Comparison of ENCODE assay signal across 8 cellular contexts in the genomic region with DNA sequence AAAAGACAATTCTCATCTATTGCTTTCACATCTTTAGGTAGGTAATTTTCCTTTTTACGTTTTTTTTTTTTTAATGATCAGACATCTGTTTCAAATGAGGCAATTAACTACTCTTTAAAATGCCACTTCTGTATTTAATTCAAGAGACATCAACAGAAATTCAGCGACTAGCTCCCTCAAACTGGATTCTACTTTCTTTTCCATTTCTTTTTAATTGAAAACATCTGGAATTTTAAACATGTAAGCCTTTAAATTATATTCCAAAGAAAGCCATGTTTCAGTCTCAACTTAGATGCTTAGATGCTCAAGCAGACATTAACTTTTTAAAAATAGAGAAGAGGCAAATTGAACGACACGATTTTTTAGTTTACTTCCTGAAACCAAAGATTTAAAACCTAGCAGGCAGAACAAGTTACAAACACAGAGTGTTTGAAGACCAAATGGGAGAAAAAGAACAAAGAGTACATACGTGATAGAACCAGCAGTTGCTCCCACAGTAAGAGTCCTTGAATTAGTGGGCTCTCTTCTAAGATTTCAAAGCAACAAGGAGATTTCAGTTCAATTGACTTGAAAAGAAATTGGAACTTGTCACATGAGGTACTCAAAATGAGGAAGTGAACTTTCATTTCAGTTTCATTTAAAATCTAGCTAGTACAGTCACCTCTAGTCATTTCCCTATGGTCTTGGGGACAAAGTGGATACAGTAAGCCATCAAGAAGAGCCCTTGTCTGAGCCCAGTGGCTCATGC. TPM values are rescaled to one million over a fixed set of nuclear protein-coding genes. Genes with fewer than 3 reads are reported as not detected.
A peak's percentile ranks its signal among the peaks of the same experiment; 100 is the strongest.
DNase-seq lines count a peak whose midpoint lies in the region; ATAC-seq and TF ChIP-seq lines count a peak whose summit lies in the region.

CTSS (minus strand) TSS at position 550 of the 748 bp plus-strand sequence. CDS start 1,015 bp downstream, outside the sequence.

- H3K9ac ChIP-seq in SU-DHL-6 (ENCODE audit: low read length) (peak within 1 kb of the TSS; percentile 70), fibroblast of lung (ENCODE audit: insufficient read depth, low read length) (peak within 1 kb of the TSS; percentile 23)

- H3K36me3 ChIP-seq in CD4-positive, alpha-beta memory T cell (ENCODE audit: insufficient read depth, low read length): no peaks in the 10 kb centered on the region
- H3K36me3 ChIP-seq in SU-DHL-6 (ENCODE audit: low read length): peaks cover 14% of the 10 kb centered on the region; the same call in 1 of the 2 replicates
- H3K36me3 ChIP-seq in fibroblast of lung (ENCODE audit: control insufficient read depth, insufficient read depth, low read length): no peaks in the 10 kb centered on the region

- ATAC-seq in GM19324 (IDR thresholded peaks at IDR 0.05; ENCODE audit: low FRiP score, unreplicated experiment): peak; percentile 74
- ATAC-seq in HG03378 (IDR thresholded peaks at IDR 0.05; ENCODE audit: unreplicated experiment): peak; percentile 74

- H3K4me1 Mint-ChIP-seq in CD4-positive, alpha-beta memory T cell: peaks cover 29 to 58% (median 42%) of the 10 kb centered on the region in 4 donors

- H3K36me3 Mint-ChIP-seq in CD4-positive, alpha-beta memory T cell: peaks cover 21 to 27% of the 10 kb centered on the region in 2 donors

- CTCF ChIA-PET in CD4-positive, alpha-beta memory T cell (lab: Charles Lee; ENCODE audit: partially characterized antibody): interaction anchor here (0.8 to 1.0 kb wide), 2 partner anchors 17 to 231 kb away, joined by 3 to 4 read pairs; no protein-coding TSS in a partner anchor

- H3K9me3 Mint-ChIP-seq in CD4-positive, alpha-beta memory T cell: peaks cover 0 to 1% (median 0%) of the 10 kb centered on the region in 8 donors

- POLR2A ChIA-PET in CD4-positive, alpha-beta memory T cell (lab: Charles Lee; ENCODE audit: partially characterized antibody): interaction anchor here (0.6 to 2.7 kb wide), 13 partner anchors 9 to 402 kb away, joined by 3 to 10 read pairs (median 3); partner anchors contain the start of genes ENSA, GOLPH3L, MCL1 and RPRD2

- peak within 1 kb of the TSS; percentile 51 for H3K27ac ChIP-seq in CD4-positive, alpha-beta memory T cell (ENCODE audit: low read depth, low read length)
- H3K27ac ChIP-seq in SU-DHL-6 (ENCODE audit: low read depth, low read length): peak within 1 kb of the TSS; percentile 72
- H3K27ac ChIP-seq in fibroblast of lung (ENCODE audit: insufficient read depth, low read length): peak within 1 kb of the TSS; percentile 20
- H3K27ac ChIP-seq in caudate nucleus (ENCODE audit: low read depth, low read length): no peak within 1 kb of the TSS

- no peaks in the 10 kb centered on the region for H3K9me2 ChIP-seq in SU-DHL-6 (replicated peaks; ENCODE audit: insufficient read depth, low read length)

- TF ChIP-seq CTCF in SU-DHL-6 (IDR thresholded peaks at IDR 0.05; ENCODE audit: insufficient read depth, low read length, poor library complexity, severe bottlenecking) (no peak), fibroblast of lung (conservative IDR thresholded peaks at IDR 0.05 in 1 of 2, IDR thresholded peaks at IDR 0.05 in 1 of 2; ENCODE audit: low read depth in 1 of 2, low read length in 2 of 2) (no peak)

- no peaks in the 10 kb centered on the region for H4K20me1 ChIP-seq in SU-DHL-6 (ENCODE audit: low read depth, low read length)
- no peaks in the 10 kb centered on the region for H4K20me1 ChIP-seq in fibroblast of lung (ENCODE audit: control insufficient read depth, extremely low read depth, insufficient read depth, low read length)

- peak within 1 kb of the TSS; percentile 87 to 98 (median 95) for H3K27ac Mint-ChIP-seq in CD4-positive, alpha-beta memory T cell

- peaks cover 42% of the 10 kb centered on the region for H3K4me1 ChIP-seq in CD4-positive, alpha-beta memory T cell (ENCODE audit: insufficient read depth, low read length)
- H3K4me1 ChIP-seq in fibroblast of lung (ENCODE audit: control insufficient read depth, extremely low read depth, insufficient read depth, low read length): no peaks in the 10 kb centered on the region

- H3K79me2 ChIP-seq in SU-DHL-6 (ENCODE audit: insufficient read depth, low read length) (peaks cover 51% of the 10 kb centered on the region), fibroblast of lung (ENCODE audit: control insufficient read depth, insufficient read depth, low read length) (no peaks in the 10 kb centered on the region)

- peak within 1 kb of the TSS; percentile 89 for H3K4me2 ChIP-seq in SU-DHL-6 (ENCODE audit: low read depth, low read length, poor library complexity, severe bottlenecking)
- H3K4me2 ChIP-seq in fibroblast of lung (ENCODE audit: extremely low read depth, insufficient read depth, low read length): peak within 1 kb of the TSS; percentile 94

- peak within 1 kb of the TSS; percentile 93 for H2AFZ ChIP-seq in SU-DHL-6 (ENCODE audit: low read depth, low read length, severe bottlenecking)
- H2AFZ ChIP-seq in fibroblast of lung (ENCODE audit: low read length): peak within 1 kb of the TSS; percentile 82

- peak in 4 of 5 donors; percentile 34 to 46 (median 38) for DNase-seq in CD4-positive, alpha-beta memory T cell
- peak in 1 of 2 donors; percentile 25 for DNase-seq in fibroblast of lung (ENCODE audit: low read depth in 2 of 2)
- DNase-seq in pons (ENCODE audit: low spot score): peak; percentile 73
- DNase-seq in caudate nucleus (lab: John Stamatoyannopoulos, UW): no peak
- DNase-seq in iPS-NIHi7 (ENCODE audit: extremely low spot score): no peak

- intact Hi-C loops in CD4-positive, alpha-beta memory T cell (cut with micrococcal nuclease): loop anchor here (5.0 to 10.0 kb wide), 3 partner anchors 112 to 203 kb away; partner anchors contain the start of genes ARNT and SETDB1

- H3K4me3 Mint-ChIP-seq in CD4-positive, alpha-beta memory T cell: peak within 1 kb of the TSS; percentile 89 to 98 (median 93)

- no peaks in the 10 kb centered on the region for H3K27me3 ChIP-seq in CD4-positive, alpha-beta memory T cell (ENCODE audit: insufficient read depth, low read length)
- H3K27me3 ChIP-seq in SU-DHL-6 (ENCODE audit: low read length): no peaks in the 10 kb centered on the region
- H3K27me3 ChIP-seq in fibroblast of lung (ENCODE audit: control insufficient read depth, insufficient read depth, low read length): no peaks in the 10 kb centered on the region

- no peaks in the 10 kb centered on the region for H3K27me3 Mint-ChIP-seq in CD4-positive, alpha-beta memory T cell

- peaks cover 16% of the 10 kb centered on the region; the same call in 1 of the 2 replicates for H3F3A ChIP-seq in SU-DHL-6 (ENCODE audit: insufficient read depth)

- peak within 1 kb of the TSS; percentile 55 to 71 for H3K4me3 ChIP-seq in CD4-positive, alpha-beta memory T cell (ENCODE audit: low read length in 2 of 2)
- H3K4me3 ChIP-seq in SU-DHL-6 (ENCODE audit: insufficient read depth, low read length, poor library complexity, severe bottlenecking) (peak within 1 kb of the TSS; percentile 88), fibroblast of lung (replicated peaks in 1 of 4; ENCODE audit: control extremely low read depth in 1 of 4, insufficient read depth in 1 of 4, low read depth in 3 of 4, low read length in 4 of 4) (peak within 1 kb of the TSS; percentile 14 to 36 (median 26))

- no peaks in the 10 kb centered on the region for H3K9me3 ChIP-seq in CD4-positive, alpha-beta memory T cell (ENCODE audit: control insufficient read depth in 1 of 2, low read length in 2 of 2)
- H3K9me3 ChIP-seq in SU-DHL-6 (ENCODE audit: insufficient read depth, low read length) (no peaks in the 10 kb centered on the region), fibroblast of lung (ENCODE audit: control insufficient read depth, insufficient read depth, low read depth, low read length) (no peaks in the 10 kb centered on the region)

RNA-seq across cellular contexts. Expression of gene CTSS, which starts in this region (rescaled TPM):
- 100 to 1,000 TPM; 119 TPM for total RNA-seq in CD4-positive, alpha-beta memory T cell
- polyA plus RNA-seq in CD4-positive, alpha-beta memory T cell: 100 to 1,000 TPM; 146 to 172 TPM
- total RNA-seq in fibroblast of lung: 2.6 and 4.6 TPM in 2 replicates
- polyA plus RNA-seq in fibroblast of lung: 1.9 and 2.8 TPM in 2 replicates
- 1.5 and 1.9 TPM in 2 replicates for polyA plus RNA-seq in fibroblast of lung (2012)
- polyA minus RNA-seq in fibroblast of lung (ENCODE audit: low replicate concordance): not detected in 2 replicates

Comparison
In these comparisons a context has a peak if more than half of its experiments do, and no peak if none do; other contexts are left out.
1. RNA of gene CTSS (total RNA-seq): 119 TPM in CD4-positive, alpha-beta memory T cell; 2.6 to 4.6 TPM in fibroblast of lung; every median in the first group is over 10 times any median in the second.
2. RNA of gene CTSS (polyA plus RNA-seq): 146 to 172 TPM in CD4-positive, alpha-beta memory T cell; 1.5 to 2.8 TPM in fibroblast of lung; every median in the first group is over 10 times any median in the second.
3. DNase-seq: peak in CD4-positive, alpha-beta memory T cell (4 of 5) and pons (single experiment); none in caudate nucleus (0 of 61) and iPS-NIHi7 (single experiment).
4. H3K4me3 ChIP-seq: peak in every context shown above with its lines; median percentile 88 in SU-DHL-6; 63 in CD4-positive, alpha-beta memory T cell; 26 in fibroblast of lung.